In genomic region chr18:74353169-74353775, GRCh38 we compare ENCODE assay signal across 9 cellular contexts. TPM values are rescaled to one million over a fixed set of nuclear protein-coding genes. Genes with fewer than 3 reads are reported as not detected.
DNase-seq lines count a peak whose midpoint lies in the region; ATAC-seq, FAIRE-seq and TF ChIP-seq lines count a peak whose summit lies in the region.
"Had no signal": no experiment of that assay in that cellular context is flagged by ENCODE, and none has a peak within 500 bp of the region (broad histone marks: within the 10 kb centered on the region; RNA-seq: fewer than 3 reads in every experiment).

No MANE protein-coding gene starts in this region.

- H3K4me2 ChIP-seq in parathyroid adenoma (ENCODE audit: low read length), result no peak overlapping the region

- H3K4me1 ChIP-seq in CD4-positive, CD25-positive, alpha-beta regulatory T cell (ENCODE audit: control insufficient read depth, insufficient read depth, low read length, poor library complexity, severe bottlenecking), result peaks cover 5% of the 10 kb centered on the region
- no peaks in the 10 kb centered on the region for H3K4me1 ChIP-seq in gastroesophageal sphincter
- no peaks in the 10 kb centered on the region for H3K4me1 ChIP-seq in parathyroid adenoma

- no peaks in the 10 kb centered on the region for H3K36me3 Mint-ChIP-seq in CD4-positive, CD25-positive, alpha-beta regulatory T cell

- H3K9me3 ChIP-seq in CD4-positive, CD25-positive, alpha-beta regulatory T cell (ENCODE audit: control insufficient read depth in 2 of 2, low read length in 2 of 2), result no peaks in the 10 kb centered on the region
- H3K9me3 ChIP-seq in gastroesophageal sphincter, result no peaks in the 10 kb centered on the region
- H3K9me3 ChIP-seq in parathyroid adenoma (ENCODE audit: control insufficient read depth, low read length), result no peaks in the 10 kb centered on the region

- H3K27me3 Mint-ChIP-seq in CD4-positive, CD25-positive, alpha-beta regulatory T cell, result peaks cover 14% of the 10 kb centered on the region

- no peak overlapping the region for H3K4me3 Mint-ChIP-seq in CD4-positive, CD25-positive, alpha-beta regulatory T cell

- no peak for FAIRE-seq in HTR-8/SVneo (lab: Jason Lieb, UNC)

- H3K79me2 ChIP-seq in parathyroid adenoma, result no peaks in the 10 kb centered on the region

- H3K27ac ChIP-seq in CD4-positive, CD25-positive, alpha-beta regulatory T cell (ENCODE audit: insufficient read depth, low read length, poor library complexity, severe bottlenecking), result no peak overlapping the region
- H3K27ac ChIP-seq in gastroesophageal sphincter (no peak overlapping the region), parathyroid adenoma (no peak overlapping the region)

- TF ChIP-seq CTCF in gastroesophageal sphincter (IDR thresholded peaks at IDR 0.05), result peak in 3 of 4 experiments; percentile 67 to 78 (median 74)
- TF ChIP-seq CTCF in parathyroid adenoma (IDR thresholded peaks at IDR 0.05), result peak; percentile 65

- ATAC-seq in CD4-positive, CD25-positive, alpha-beta regulatory T cell (ENCODE audit: low read depth in 2 of 2), result peak; percentile 64 to 73
- ATAC-seq in GM19023 (IDR thresholded peaks at IDR 0.05; ENCODE audit: unreplicated experiment) (peak; percentile 65), gastroesophageal sphincter (peak; percentile 76)

- H3K9ac ChIP-seq in parathyroid adenoma, result no peak overlapping the region

- WGBS in gastroesophageal sphincter (ENCODE audit: low coverage in 1 of 2), 2 donors, result 36 to 80% methylated on average over 1 of the region's 1 CpG

- peak overlapping the region in 1 of 3 donors; percentile 33 for H3K27ac Mint-ChIP-seq in CD4-positive, CD25-positive, alpha-beta regulatory T cell

- TF ChIP-seq POLR2A in gastroesophageal sphincter (IDR thresholded peaks at IDR 0.05), result no peak

- peak; percentile 38 to 68 (median 68) for DNase-seq in CD4-positive, CD25-positive, alpha-beta regulatory T cell
- peak; percentile 10 for DNase-seq in HTR-8/SVneo (ENCODE audit: insufficient read length, low spot score)
- peak; percentile 69 for DNase-seq in OCI-M1 (lab: John Stamatoyannopoulos, UW)
- DNase-seq in activated naive CD4-positive, alpha-beta T cell treated with Interleukin-2 at 50 U/mL for 16 hours, result peak; percentile 37
- DNase-seq in cerebellar nuclear complex (lab: John Stamatoyannopoulos, UW), result no peak

- H3K36me3 ChIP-seq in CD4-positive, CD25-positive, alpha-beta regulatory T cell (ENCODE audit: control insufficient read depth, insufficient read depth, low read length), result no peaks in the 10 kb centered on the region
- H3K36me3 ChIP-seq in gastroesophageal sphincter, result no peaks in the 10 kb centered on the region
- no peaks in the 10 kb centered on the region for H3K36me3 ChIP-seq in parathyroid adenoma (ENCODE audit: control insufficient read depth, insufficient read depth, low read length)

- TF ChIP-seq EP300 in gastroesophageal sphincter (IDR thresholded peaks at IDR 0.05), result no peak

- H3K4me1 Mint-ChIP-seq in CD4-positive, CD25-positive, alpha-beta regulatory T cell, result peaks cover 0 to 11% (median 9%) of the 10 kb centered on the region in 4 donors

- H3K9me3 Mint-ChIP-seq in CD4-positive, CD25-positive, alpha-beta regulatory T cell, result no peaks in the 10 kb centered on the region

- no peak overlapping the region for H2AFZ ChIP-seq in parathyroid adenoma

- H3K4me3 ChIP-seq in CD4-positive, CD25-positive, alpha-beta regulatory T cell (ENCODE audit: low read depth, low read length), result no peak overlapping the region
- H3K4me3 ChIP-seq in gastroesophageal sphincter, result no peak overlapping the region
- H3K4me3 ChIP-seq in parathyroid adenoma (ENCODE audit: low read depth, low read length), result no peak overlapping the region

- peaks cover 3% of the 10 kb centered on the region for H3K27me3 ChIP-seq in CD4-positive, CD25-positive, alpha-beta regulatory T cell (ENCODE audit: control insufficient read depth, insufficient read depth, low read length)
- peaks cover 6% of the 10 kb centered on the region for H3K27me3 ChIP-seq in gastroesophageal sphincter
- H3K27me3 ChIP-seq in parathyroid adenoma (ENCODE audit: control insufficient read depth, insufficient read depth, low read length), result no peaks in the 10 kb centered on the region

RNA-seq across cellular contexts. Expression of gene C18orf63, which starts 37.6 kb away (rescaled TPM):
- not detected for total RNA-seq in CD4-positive, CD25-positive, alpha-beta regulatory T cell
- not detected for polyA plus RNA-seq in CD4-positive, CD25-positive, alpha-beta regulatory T cell
- total RNA-seq in gastroesophageal sphincter, result not detected
- total RNA-seq: temporal lobe had no signal

Comparison
In these comparisons a context has a peak if more than half of its experiments do, and no peak if none do; other contexts are left out.
1. DNase-seq: peak in CD4-positive, CD25-positive, alpha-beta regulatory T cell (3 of 3), HTR-8/SVneo (single experiment), OCI-M1 (single experiment) and activated naive CD4-positive, alpha-beta T cell treated with Interleukin-2 at 50 U/mL for 16 hours (single experiment); none in cerebellar nuclear complex (0 of 2).
2. Peak in every context shown above with its lines, with median percentiles within 50 percentile points of each other: ATAC-seq.